ENCODE assay signal across 16 cellular contexts in the genomic region with DNA sequence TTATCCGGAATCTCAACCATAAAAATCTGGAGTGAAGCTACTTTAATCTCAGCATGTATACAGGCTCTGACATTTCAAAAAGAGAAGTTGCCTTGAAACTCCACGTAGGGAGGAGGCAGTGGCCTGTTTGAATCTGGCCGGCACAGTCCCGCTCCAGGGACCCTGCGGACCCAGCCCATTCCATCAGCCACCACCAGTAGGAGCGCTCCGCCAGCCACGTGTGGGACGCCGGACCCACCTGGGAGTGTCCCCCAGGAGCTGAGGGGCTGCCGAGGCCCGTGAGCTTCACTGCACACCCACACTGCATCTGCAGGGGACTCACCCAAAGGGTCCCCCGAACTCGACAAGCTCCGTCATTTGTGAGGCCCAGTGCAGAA. TPM values are rescaled to one million over a fixed set of nuclear protein-coding genes. Genes with fewer than 3 reads are reported as not detected.
DNase-seq lines count a peak whose midpoint lies in the region; ATAC-seq and TF ChIP-seq lines count a peak whose summit lies in the region.
"Had no signal": no experiment of that assay in that cellular context is flagged by ENCODE, and none has a peak within 500 bp of the region (broad histone marks: within the 10 kb centered on the region; RNA-seq: fewer than 3 reads in every experiment).

No MANE protein-coding gene starts in this region.

- TF ChIP-seq CTCF in NB4 (IDR thresholded peaks at IDR 0.05; ENCODE audit: low read depth, low read length) = no peak
- TF ChIP-seq CTCF in endodermal cell (conservative IDR thresholded peaks at IDR 0.05) = no peak
- no peak for TF ChIP-seq CTCF in ovary (IDR thresholded peaks at IDR 0.05)
- no peak for TF ChIP-seq CTCF in omental fat pad (IDR thresholded peaks at IDR 0.05)

- H3K27me3 ChIP-seq in BLaER1 (no peaks in the 10 kb centered on the region), endodermal cell (ENCODE audit: control insufficient read depth, insufficient read depth, low read length, poor library complexity, severe bottlenecking) (peaks cover 45% of the 10 kb centered on the region), ovary (no peaks in the 10 kb centered on the region)

- H3K27ac ChIP-seq in BLaER1 (no peak overlapping the region), endodermal cell (ENCODE audit: low read depth, low read length) (no peak overlapping the region), ovary (no peak overlapping the region)
- H3K27ac ChIP-seq: sigmoid colon had no signal

- no peaks in the 10 kb centered on the region for H3K36me3 ChIP-seq in BLaER1
- no peaks in the 10 kb centered on the region for H3K36me3 ChIP-seq in endodermal cell (ENCODE audit: control insufficient read depth, insufficient read depth, low read length)
- H3K36me3 ChIP-seq in ovary = no peaks in the 10 kb centered on the region
- H3K36me3 ChIP-seq: adrenal gland, left lung, sigmoid colon had no signal

- no peaks in the 10 kb centered on the region for H3K9me3 Mint-ChIP-seq in endodermal cell
- H3K9me3 Mint-ChIP-seq: activated CD4-positive, alpha-beta T cell treated with anti-CD3 and anti-CD28 coated beads, Interleukin-2, amount 10 ng/mL, durations not matched to agents 7 days and 5 days; activated T-helper 1 cell treated with anti-CD3 and anti-CD28 coated beads, Interleukin-12 subunit alpha, Interleukin-12 subunit beta, Interleukin-2, Interleukin-4 antibody, amounts not matched to agents 30 ng/mL and 10 ng/mL and 1 ng/mL, durations not matched to agents 14 hours and 24 hours and 36 hours; naive thymus-derived CD8-positive, alpha-beta T cell; stimulated activated memory B cell treated with anti-CD40 and anti-IgM and Interleukin-4, amounts not matched to agents 10 μg/mL and 1 μg/mL and 100 μg/mL, for 72 hours had no signal

- H3K4me1 ChIP-seq in BLaER1 (peaks cover 58% of the 10 kb centered on the region), endodermal cell (ENCODE audit: control insufficient read depth, insufficient read depth, low read length) (no peaks in the 10 kb centered on the region), ovary (ENCODE audit: insufficient read depth) (peaks cover 1% of the 10 kb centered on the region)

- H3K4me3 ChIP-seq in BLaER1 (no peak overlapping the region), NB4 (ENCODE audit: low read depth, low read length) (no peak overlapping the region), endodermal cell (ENCODE audit: low read length) (no peak overlapping the region), ovary (no peak overlapping the region)

- no peak overlapping the region for H3K27ac Mint-ChIP-seq in endodermal cell
- H3K27ac Mint-ChIP-seq: activated CD4-positive, alpha-beta T cell treated with anti-CD3 and anti-CD28 coated beads, Interleukin-2, amount 10 ng/mL, durations not matched to agents 7 days and 5 days; activated T-helper 1 cell treated with anti-CD3 and anti-CD28 coated beads, Interleukin-12 subunit alpha, Interleukin-12 subunit beta, Interleukin-2, Interleukin-4 antibody, amounts not matched to agents 30 ng/mL and 10 ng/mL and 1 ng/mL, durations not matched to agents 14 hours and 24 hours and 36 hours; stimulated activated memory B cell treated with anti-CD40 and anti-IgM and Interleukin-4, amounts not matched to agents 10 μg/mL and 1 μg/mL and 100 μg/mL, for 72 hours had no signal

- peak overlapping the region; percentile 56 for H3K4me2 ChIP-seq in BLaER1

- no peaks in the 10 kb centered on the region for H3K4me1 Mint-ChIP-seq in endodermal cell

- DNase-seq in NB4 (ENCODE audit: low read depth) (peak; percentile 38), endodermal cell (peak; percentile 66), ovary (peak in 3 of 5 donors; percentile 8 to 35 (median 12)), NCI-H226 (no peak), omental fat pad (ENCODE audit: low spot score) (no peak), DMS153 (lab: John Stamatoyannopoulos, UW) (no peak)
- DNase-seq: sigmoid colon had no signal

- peak overlapping the region; percentile 32 for H3K4me3 Mint-ChIP-seq in endodermal cell
- H3K4me3 Mint-ChIP-seq: activated CD4-positive, alpha-beta T cell treated with anti-CD3 and anti-CD28 coated beads, Interleukin-2, amount 10 ng/mL, durations not matched to agents 7 days and 5 days; activated T-helper 1 cell treated with anti-CD3 and anti-CD28 coated beads, Interleukin-12 subunit alpha, Interleukin-12 subunit beta, Interleukin-2, Interleukin-4 antibody, amounts not matched to agents 30 ng/mL and 10 ng/mL and 1 ng/mL, durations not matched to agents 14 hours and 24 hours and 36 hours; naive thymus-derived CD8-positive, alpha-beta T cell; stimulated activated memory B cell treated with anti-CD40 and anti-IgM and Interleukin-4, amounts not matched to agents 10 μg/mL and 1 μg/mL and 100 μg/mL, for 72 hours had no signal

- TF ChIP-seq EP300 in ovary (IDR thresholded peaks at IDR 0.05) = no peak

- intact Hi-C loops in ovary (cut with DNase I) = loop anchor here in 3 of 4 donors (1.0 to 10.0 kb wide), 3 partner anchors 140 to 178 kb away; no protein-coding TSS in a partner anchor

- H3K9me3 ChIP-seq in BLaER1 (no peaks in the 10 kb centered on the region), endodermal cell (ENCODE audit: control insufficient read depth, low read length) (no peaks in the 10 kb centered on the region), ovary (no peaks in the 10 kb centered on the region)
- H3K9me3 ChIP-seq: adrenal gland, left lung, sigmoid colon had no signal

- peaks cover 35% of the 10 kb centered on the region for H3K27me3 Mint-ChIP-seq in endodermal cell (ENCODE audit: insufficient read depth)

- H4K20me1 ChIP-seq in BLaER1 = no peaks in the 10 kb centered on the region; the same call in 1 of the 2 replicates

- H3K9ac ChIP-seq in BLaER1 = no peak overlapping the region
- H3K9ac ChIP-seq in endodermal cell (ENCODE audit: extremely low read depth, low read length, poor library complexity, severe bottlenecking) = no peak overlapping the region

- no peak for TF ChIP-seq POLR2A in NB4 (IDR thresholded peaks at IDR 0.05; ENCODE audit: extremely low read depth, insufficient read length)
- no peak for TF ChIP-seq POLR2A in ovary (IDR thresholded peaks at IDR 0.05)

- 73 to 80% methylated on average over 6 to 15 of the region's 15 CpGs for WGBS in endodermal cell (ENCODE audit: insufficient coverage in 1 of 2, insufficient read length in 1 of 2), 2 experiments
- 81 to 87% (median 83%) methylated on average over 15 of the region's 15 CpGs for WGBS in ovary, 3 donors

- ATAC-seq in HG03108 (IDR thresholded peaks at IDR 0.05; ENCODE audit: unreplicated experiment) = no peak
- no peak for ATAC-seq in omental fat pad (ENCODE audit: low FRiP score)

- H3K36me3 Mint-ChIP-seq in endodermal cell (ENCODE audit: low read depth) = no peaks in the 10 kb centered on the region
- H3K36me3 Mint-ChIP-seq: naive thymus-derived CD8-positive, alpha-beta T cell; stimulated activated memory B cell treated with anti-CD40 and anti-IgM and Interleukin-4, amounts not matched to agents 10 μg/mL and 1 μg/mL and 100 μg/mL, for 72 hours had no signal

RNA-seq across cellular contexts. Expression of gene SYT8, which starts 1.8 kb away (rescaled TPM):
- total RNA-seq in endodermal cell (not detected), ovary (1 to 10 TPM in 1 of 7 donors, under 1 TPM in 1, not detected in 5; 0.24 to 2.4 TPM), omental fat pad (not detected)
- not detected for polyA plus RNA-seq in endodermal cell (2013, experiment 1 of 2)
- polyA plus RNA-seq in endodermal cell (2013, experiment 2 of 2) = not detected
- not detected for polyA plus RNA-seq in ovary
- total RNA-seq: activated CD4-positive, alpha-beta T cell treated with anti-CD3 and anti-CD28 coated beads, Interleukin-2, amount 10 ng/mL, durations not matched to agents 7 days and 5 days; activated T-helper 1 cell treated with anti-CD3 and anti-CD28 coated beads, Interleukin-12 subunit alpha, Interleukin-12 subunit beta, Interleukin-2, Interleukin-4 antibody, amounts not matched to agents 30 ng/mL and 10 ng/mL and 1 ng/mL, durations not matched to agents 14 hours and 24 hours and 36 hours; fibroblast of lung; naive thymus-derived CD8-positive, alpha-beta T cell; sigmoid colon had no signal
- polyA plus RNA-seq: fibroblast of lung; naive thymus-derived CD8-positive, alpha-beta T cell had no signal

RNA-seq across cellular contexts. Expression of gene TNNI2, which starts 5.8 kb away (rescaled TPM):
- not detected for total RNA-seq in endodermal cell
- polyA plus RNA-seq in endodermal cell (2013, experiment 1 of 2) = not detected
- polyA plus RNA-seq in endodermal cell (2013, experiment 2 of 2) = not detected
- total RNA-seq in ovary = 1 to 10 TPM in 1 of 7 donors, under 1 TPM in 2, not detected in 4; 0.61 to 1.2 (median 0.70) TPM
- polyA plus RNA-seq in ovary = under 1 TPM in 1 of 2 donors, not detected in 1; 0.41 TPM
- 1 to 10 TPM in 3 of 4 donors, not detected in 1; 1.4 to 3.7 (median 2.4) TPM for total RNA-seq in omental fat pad
- total RNA-seq: activated CD4-positive, alpha-beta T cell treated with anti-CD3 and anti-CD28 coated beads, Interleukin-2, amount 10 ng/mL, durations not matched to agents 7 days and 5 days; activated T-helper 1 cell treated with anti-CD3 and anti-CD28 coated beads, Interleukin-12 subunit alpha, Interleukin-12 subunit beta, Interleukin-2, Interleukin-4 antibody, amounts not matched to agents 30 ng/mL and 10 ng/mL and 1 ng/mL, durations not matched to agents 14 hours and 24 hours and 36 hours; fibroblast of lung; naive thymus-derived CD8-positive, alpha-beta T cell; sigmoid colon had no signal
- polyA plus RNA-seq: fibroblast of lung; naive thymus-derived CD8-positive, alpha-beta T cell had no signal

RNA-seq across cellular contexts. Expression of gene LSP1, which starts 19.9 kb away (rescaled TPM):
- total RNA-seq in endodermal cell (not detected), ovary (10 to 100 TPM in 3 of 7 donors, 1 to 10 TPM in 4; 3.5 to 14.8 (median 9.0) TPM), omental fat pad (10 to 100 TPM; 12.1 to 71.2 (median 49.8) TPM)
- not detected for polyA plus RNA-seq in endodermal cell (2013, experiment 1 of 2)
- polyA plus RNA-seq in endodermal cell (2013, experiment 2 of 2) = 0.25 TPM
- polyA plus RNA-seq in ovary = 10 to 100 TPM in 1 of 2 donors, 1 to 10 TPM in 1; 6.0 to 22.0 TPM

RNA-seq across cellular contexts. Expression of gene PRR33, which starts 58.7 kb away (rescaled TPM):
- total RNA-seq in endodermal cell = not detected
- polyA plus RNA-seq in endodermal cell (2013, experiment 1 of 2) = not detected
- not detected for polyA plus RNA-seq in endodermal cell (2013, experiment 2 of 2)
- total RNA-seq in ovary = not detected
- under 1 TPM in 1 of 2 donors, not detected in 1; 0.01 TPM for polyA plus RNA-seq in ovary
- total RNA-seq in omental fat pad = not detected
- total RNA-seq: fibroblast of lung; left lung; naive thymus-derived CD8-positive, alpha-beta T cell; sigmoid colon had no signal
- polyA plus RNA-seq: fibroblast of lung had no signal

Comparison
In these comparisons a context has a peak if more than half of its experiments do, and no peak if none do; other contexts are left out.
1. DNase-seq: peak in NB4 (single experiment), endodermal cell (single experiment) and ovary (3 of 5); none in NCI-H226 (single experiment), omental fat pad (single experiment) and DMS153 (single experiment).
2. RNA of gene LSP1, which starts 19.9 kb away (total RNA-seq): 12.1 to 71.2 TPM in omental fat pad and 3.5 to 14.8 TPM in ovary; not detected in endodermal cell; every median in the first group is over 4 times any median in the second.